Comparison of ENCODE assay signal across 15 cellular contexts in the genomic region with DNA sequence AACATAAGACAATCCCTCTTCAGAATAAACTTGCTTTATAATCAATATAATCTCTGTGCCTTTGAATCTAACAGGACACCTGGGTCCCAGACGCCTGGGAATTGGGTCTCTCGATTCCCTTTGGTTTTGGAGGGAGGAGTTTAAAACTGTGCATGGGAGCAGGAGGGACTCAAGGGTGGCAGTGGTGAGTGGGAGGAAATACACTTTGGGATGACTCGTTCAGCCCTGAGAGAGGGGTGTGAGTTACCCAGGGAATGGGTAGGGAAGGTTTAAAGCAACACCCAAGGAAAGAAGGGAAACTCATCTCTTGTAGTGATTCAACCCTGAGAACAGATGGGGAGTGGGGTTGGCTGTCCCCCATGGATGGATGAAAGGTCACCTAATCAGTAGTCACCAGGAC. TPM values are rescaled to one million over a fixed set of nuclear protein-coding genes. Genes with fewer than 3 reads are reported as not detected.
DNase-seq lines count a peak whose midpoint lies in the region; ATAC-seq and TF ChIP-seq lines count a peak whose summit lies in the region.
"Had no signal": no experiment of that assay in that cellular context is flagged by ENCODE, and none has a peak within 500 bp of the region (broad histone marks: within the 10 kb centered on the region; RNA-seq: fewer than 3 reads in every experiment).

No MANE protein-coding gene starts in this region.

- peak overlapping the region; percentile 87 for H3K4me2 ChIP-seq in DOHH2 (ENCODE audit: low read length)
- H3K4me2 ChIP-seq in SU-DHL-6 (ENCODE audit: low read depth, low read length, poor library complexity, severe bottlenecking), result peak overlapping the region; percentile 67

- no peaks in the 10 kb centered on the region for H3K9me2 ChIP-seq in DOHH2 (replicated peaks; ENCODE audit: control insufficient read depth, low read length)
- no peaks in the 10 kb centered on the region for H3K9me2 ChIP-seq in SU-DHL-6 (replicated peaks; ENCODE audit: insufficient read depth, low read length)

- H3F3A ChIP-seq in DOHH2 (ENCODE audit: control insufficient read depth, insufficient read depth) (peaks cover 10% of the 10 kb centered on the region), SU-DHL-6 (ENCODE audit: insufficient read depth) (peaks cover 6% of the 10 kb centered on the region; the same call in 1 of the 2 replicates)

- peak overlapping the region; percentile 85 for H3K9ac ChIP-seq in SU-DHL-6 (ENCODE audit: low read length)

- no peak overlapping the region for H2AFZ ChIP-seq in ACC112 (ENCODE audit: low read length, unreplicated experiment)
- H2AFZ ChIP-seq in SU-DHL-6 (ENCODE audit: low read depth, low read length, severe bottlenecking), result no peak overlapping the region

- no peak for TF ChIP-seq EP300 in suprapubic skin (IDR thresholded peaks at IDR 0.05)

- H3K9me3 ChIP-seq in DOHH2 (ENCODE audit: control insufficient read depth, insufficient read depth, low read length), result no peaks in the 10 kb centered on the region
- no peaks in the 10 kb centered on the region for H3K9me3 ChIP-seq in SU-DHL-6 (ENCODE audit: insufficient read depth, low read length)
- H3K9me3 ChIP-seq in suprapubic skin, result no peaks in the 10 kb centered on the region
- H3K9me3 ChIP-seq: gastroesophageal sphincter, prostate gland, thoracic aorta had no signal

- no peaks in the 10 kb centered on the region for H3K36me3 Mint-ChIP-seq in glutamatergic neuron (ENCODE audit: unreplicated experiment)

- no peak overlapping the region for H3K27ac ChIP-seq in ACC112 (ENCODE audit: low read depth, low read length)
- H3K27ac ChIP-seq in DOHH2 (ENCODE audit: low read depth, low read length), result no peak overlapping the region
- H3K27ac ChIP-seq in SU-DHL-6 (ENCODE audit: low read depth, low read length), result no peak overlapping the region
- no peak overlapping the region for H3K27ac ChIP-seq in suprapubic skin
- H3K27ac ChIP-seq: prostate gland had no signal

- H3K4me3 ChIP-seq in ACC112 (ENCODE audit: low read depth, low read length), result peak overlapping the region; percentile 98
- H3K4me3 ChIP-seq in DOHH2 (ENCODE audit: low read length), result peak overlapping the region; percentile 90
- peak overlapping the region; percentile 73 for H3K4me3 ChIP-seq in SU-DHL-6 (ENCODE audit: insufficient read depth, low read length, poor library complexity, severe bottlenecking)
- H3K4me3 ChIP-seq in suprapubic skin, result no peak overlapping the region

- no peak for DNase-seq in glutamatergic neuron
- DNase-seq in HK-2 (ENCODE audit: unreplicated experiment), result no peak
- no peak for DNase-seq in activated gamma-delta T cell (lab: John Stamatoyannopoulos, UW)
- DNase-seq in suprapubic skin (ENCODE audit: low spot score in 2 of 2), result no peak
- DNase-seq: activated effector memory CD4-positive, alpha-beta T cell treated with anti-CD3 and anti-CD28 coated beads, Interleukin-2, amount 50 U/mL, for 16 hours; left ventricle myocardium superior; NCI-H1694 treated with DMSO at 0.1 percent for 48 hours had no signal

- H3K4me3 Mint-ChIP-seq in glutamatergic neuron (ENCODE audit: unreplicated experiment), result peak overlapping the region; percentile 95

- 69% methylated on average over 3 of the region's 3 CpGs for WGBS in suprapubic skin

- peaks cover 15% of the 10 kb centered on the region for H3K4me1 Mint-ChIP-seq in glutamatergic neuron (ENCODE audit: low read depth, unreplicated experiment)

- H3K27me3 Mint-ChIP-seq in glutamatergic neuron (ENCODE audit: unreplicated experiment), result peaks cover 3% of the 10 kb centered on the region
- H3K27me3 Mint-ChIP-seq: dendritic cell treated with granulocyte-macrophage colony-stimulating factor and Interleukin-4, amounts not matched to agents 40 ng/mL and 50 ng/mL, for 4 days had no signal

- no peak for ATAC-seq in HG03565 (IDR thresholded peaks at IDR 0.05; ENCODE audit: unreplicated experiment)
- ATAC-seq: gastroesophageal sphincter, left ventricle myocardium superior had no signal

- H3K9me3 Mint-ChIP-seq in glutamatergic neuron (ENCODE audit: unreplicated experiment), result peaks cover 12% of the 10 kb centered on the region
- H3K9me3 Mint-ChIP-seq: dendritic cell treated with granulocyte-macrophage colony-stimulating factor and Interleukin-4, amounts not matched to agents 40 ng/mL and 50 ng/mL, for 4 days had no signal

- H3K79me2 ChIP-seq in ACC112 (ENCODE audit: control insufficient read depth, insufficient read depth, low read length, unreplicated experiment), result peaks cover 7% of the 10 kb centered on the region
- peaks cover 18% of the 10 kb centered on the region for H3K79me2 ChIP-seq in DOHH2 (ENCODE audit: control insufficient read depth, low read length)
- H3K79me2 ChIP-seq in SU-DHL-6 (ENCODE audit: insufficient read depth, low read length), result peaks cover 5% of the 10 kb centered on the region; the same call in 1 of the 2 replicates

- no peak for TF ChIP-seq POLR2A in suprapubic skin (IDR thresholded peaks at IDR 0.05)

- H3K27me3 ChIP-seq in ACC112 (ENCODE audit: insufficient read depth, low read length) (no peaks in the 10 kb centered on the region), DOHH2 (ENCODE audit: control insufficient read depth, low read length) (no peaks in the 10 kb centered on the region), SU-DHL-6 (ENCODE audit: low read length) (no peaks in the 10 kb centered on the region), suprapubic skin (no peaks in the 10 kb centered on the region)
- H3K27me3 ChIP-seq: gastroesophageal sphincter had no signal

- TF ChIP-seq CTCF in DOHH2 (IDR thresholded peaks at IDR 0.05; ENCODE audit: low read depth, low read length, poor library complexity, severe bottlenecking) (no peak), SU-DHL-6 (IDR thresholded peaks at IDR 0.05; ENCODE audit: insufficient read depth, low read length, poor library complexity, severe bottlenecking) (no peak), glutamatergic neuron (IDR thresholded peaks at IDR 0.05; ENCODE audit: partially characterized antibody, unreplicated experiment) (no peak), suprapubic skin (IDR thresholded peaks at IDR 0.05) (no peak)

- H3K4me1 ChIP-seq in ACC112 (ENCODE audit: control insufficient read depth, insufficient read depth, low read length, unreplicated experiment) (peaks cover 19% of the 10 kb centered on the region), DOHH2 (ENCODE audit: control insufficient read depth, low read length) (peaks cover 55% of the 10 kb centered on the region), suprapubic skin (peaks cover 28% of the 10 kb centered on the region)

- peak overlapping the region; percentile 53 for H3K27ac Mint-ChIP-seq in glutamatergic neuron (ENCODE audit: unreplicated experiment)

- H4K20me1 ChIP-seq in DOHH2 (ENCODE audit: control insufficient read depth, insufficient read depth, low read depth, low read length) (no peaks in the 10 kb centered on the region), SU-DHL-6 (ENCODE audit: low read depth, low read length) (no peaks in the 10 kb centered on the region)

- H3K36me3 ChIP-seq in ACC112 (ENCODE audit: insufficient read depth, low read length), result no peaks in the 10 kb centered on the region
- peaks cover 14% of the 10 kb centered on the region for H3K36me3 ChIP-seq in DOHH2 (ENCODE audit: control insufficient read depth, low read length)
- H3K36me3 ChIP-seq in SU-DHL-6 (ENCODE audit: low read length), result no peaks in the 10 kb centered on the region
- H3K36me3 ChIP-seq in suprapubic skin, result no peaks in the 10 kb centered on the region
- H3K36me3 ChIP-seq: gastroesophageal sphincter, prostate gland, thoracic aorta had no signal

RNA-seq across cellular contexts. Expression of gene RANGRF, which starts 1.6 kb away (rescaled TPM):
- 29.5 TPM for total RNA-seq in glutamatergic neuron (ENCODE audit: unreplicated experiment)
- total RNA-seq in suprapubic skin, result 10 to 100 TPM; 12.6 to 16.3 (median 13.7) TPM

RNA-seq across cellular contexts. Expression of gene SLC25A35, which starts 5.2 kb away (rescaled TPM):
- 4.0 TPM for total RNA-seq in glutamatergic neuron (ENCODE audit: unreplicated experiment)
- 1 to 10 TPM in 3 of 4 donors, under 1 TPM in 1; 0.80 to 2.4 (median 1.5) TPM for total RNA-seq in suprapubic skin

RNA-seq across cellular contexts. Expression of gene ARHGEF15, which starts 20.0 kb away (rescaled TPM):
- total RNA-seq in glutamatergic neuron (ENCODE audit: unreplicated experiment) (0.66 TPM), suprapubic skin (10 to 100 TPM in 2 of 4 donors, 1 to 10 TPM in 2; 2.3 to 22.2 (median 11.0) TPM)

RNA-seq across cellular contexts. Expression of gene PFAS, which starts 41.0 kb away (rescaled TPM):
- total RNA-seq in glutamatergic neuron (ENCODE audit: unreplicated experiment) (74.6 TPM), suprapubic skin (10 to 100 TPM; 13.0 to 35.1 (median 16.7) TPM)

RNA-seq across cellular contexts. Expression of gene CTC1, which starts 42.2 kb away (rescaled TPM):
- 85.3 TPM for total RNA-seq in glutamatergic neuron (ENCODE audit: unreplicated experiment)
- total RNA-seq in suprapubic skin, result 10 to 100 TPM; 16.8 to 58.1 (median 22.3) TPM
